ENCODE assay signal across 14 cellular contexts in genomic region chr16:14196011-14196410, GRCh38.
DNase-seq lines count a peak whose midpoint lies in the region; ATAC-seq, FAIRE-seq and TF ChIP-seq lines count a peak whose summit lies in the region.
"Had no signal": no experiment of that assay in that cellular context is flagged by ENCODE, and none has a peak within 500 bp of the region (broad histone marks: within the 10 kb centered on the region; RNA-seq: fewer than 3 reads in every experiment).

No MANE protein-coding gene starts in this region.

- H3K4me2 ChIP-seq in A549 (0 out of 3 replicates have a peak overlapping the region, but pooled peaks have one; percentile 2), hepatocyte (no peak overlapping the region)

- H3K9me3 ChIP-seq in A549, result no peaks in the 10 kb centered on the region
- no peaks in the 10 kb centered on the region for H3K9me3 ChIP-seq in adipocyte (ENCODE audit: control insufficient read depth, low read length)
- no peaks in the 10 kb centered on the region for H3K9me3 ChIP-seq in hepatocyte (ENCODE audit: low read depth)
- H3K9me3 ChIP-seq: prostate gland had no signal

- POLR2A ChIA-PET in A549 (lab: Yijun Ruan, JAX), result interaction anchor here (0.8 kb wide), 1 partner anchor 247 kb away, joined by 4 read pairs; no protein-coding TSS in a partner anchor

- H3K4me1 ChIP-seq in A549, result peaks cover 15% of the 10 kb centered on the region; the same call in 2 of the 3 replicates
- H3K4me1 ChIP-seq in adipocyte (ENCODE audit: control insufficient read depth, insufficient read depth, low read length), result no peaks in the 10 kb centered on the region
- H3K4me1 ChIP-seq in foreskin keratinocyte, result peaks cover 12% of the 10 kb centered on the region
- no peaks in the 10 kb centered on the region for H3K4me1 ChIP-seq in hepatocyte (ENCODE audit: insufficient read depth)
- H3K4me1 ChIP-seq: prostate gland had no signal

- H3K36me3 ChIP-seq in adipocyte (ENCODE audit: control insufficient read depth, insufficient read depth, low read length, severe bottlenecking) (no peaks in the 10 kb centered on the region), hepatocyte (replicated peaks; ENCODE audit: insufficient read depth, low read depth) (no peaks in the 10 kb centered on the region)
- H3K36me3 ChIP-seq: prostate gland had no signal

- TF ChIP-seq CTCF in A549 (IDR thresholded peaks at IDR 0.05), result no peak
- no peak for TF ChIP-seq CTCF in foreskin keratinocyte (conservative IDR thresholded peaks at IDR 0.05)
- no peak for TF ChIP-seq CTCF in hepatocyte (IDR thresholded peaks at IDR 0.05; ENCODE audit: poor library complexity)

- TF ChIP-seq POLR2A in A549 (IDR thresholded peaks at IDR 0.05; ENCODE audit: low read length), result no peak

- H3K79me2 ChIP-seq in hepatocyte, result peaks cover 37% of the 10 kb centered on the region

- ATAC-seq in A549 (no peak), GM21447 (IDR thresholded peaks at IDR 0.05; ENCODE audit: unreplicated experiment) (no peak), foreskin keratinocyte (no peak)

- H3K9me2 ChIP-seq in hepatocyte (replicated peaks; ENCODE audit: insufficient read depth), result no peaks in the 10 kb centered on the region

- H3K4me3 ChIP-seq in A549 (no peak overlapping the region), adipocyte (ENCODE audit: low read length) (no peak overlapping the region), hepatocyte (no peak overlapping the region)
- H3K4me3 ChIP-seq: prostate gland had no signal

- H3K27me3 ChIP-seq in adipocyte (replicated peaks; ENCODE audit: control insufficient read depth, insufficient read depth, low read length) (no peaks in the 10 kb centered on the region), foreskin keratinocyte (no peaks in the 10 kb centered on the region), hepatocyte (no peaks in the 10 kb centered on the region)

- H4K20me1 ChIP-seq in hepatocyte (ENCODE audit: insufficient read depth, poor library complexity, severe bottlenecking), result peaks cover 4% of the 10 kb centered on the region

- DNase-seq in A549 (ENCODE audit: low read depth in 1 of 2, low spot score in 1 of 2), result no peak
- DNase-seq in KBM-7, result peak; percentile 3
- peak; percentile 8 for DNase-seq in adipocyte (ENCODE audit: low read depth)
- peak; percentile 61 for DNase-seq in inferior parietal cortex (ENCODE audit: extremely low spot score)
- no peak for DNase-seq in foreskin keratinocyte
- no peak for DNase-seq in hepatocyte (ENCODE audit: low spot score)
- DNase-seq in germinal center (ENCODE audit: low spot score), result no peak
- DNase-seq: activated CD4-positive, alpha-beta T cell treated with anti-CD3 and anti-CD28 coated beads for 4 hours; DMS79 treated with DMSO at 0.1 percent for 48 hours; immature natural killer cell; NCI-H1930 had no signal

- H2AFZ ChIP-seq in hepatocyte, result no peak overlapping the region

- H3K27ac ChIP-seq in A549, result no peak overlapping the region
- no peak overlapping the region for H3K27ac ChIP-seq in foreskin keratinocyte
- no peak overlapping the region for H3K27ac ChIP-seq in hepatocyte
- H3K27ac ChIP-seq: prostate gland had no signal

- TF ChIP-seq EP300 in A549 (IDR thresholded peaks at IDR 0.05), result no peak

- in situ Hi-C loops in KBM-7 (cut with MboI; ENCODE audit: low pct_unique_long_range_greater_than_20kb, low sequenced_read_pairs), result no loop called here

- H3K9ac ChIP-seq in adipocyte (ENCODE audit: low read length), result no peak overlapping the region

- no peak for FAIRE-seq in A549 (lab: Jason Lieb, UNC)
- FAIRE-seq: GM12891 had no signal

- no peak for TF ChIP-seq RAD21 in A549 (conservative IDR thresholded peaks at IDR 0.05 in 1 of 2, IDR thresholded peaks at IDR 0.05 in 1 of 2)

- WGBS in A549 (ENCODE audit: missing lambda C conversion rate), result 90% methylated on average over 2 of the region's 2 CpGs
- 59% methylated on average over 2 of the region's 2 CpGs for WGBS in hepatocyte (ENCODE audit: low lambda C conversion rate, missing lambda C conversion rate)

- CTCF ChIA-PET in A549 (lab: Yijun Ruan, JAX), result interaction anchor here (1.2 kb wide), 2 partner anchors 10 to 12 kb away, joined by 3 to 5 read pairs; no protein-coding TSS in a partner anchor

TF ChIP-seq in A549, 52 proteins besides CTCF, POLR2A, EP300 and RAD21:
- TF ChIP-seq CBX8 (IDR thresholded peaks at IDR 0.05) (no peak), CHD2 (IDR thresholded peaks at IDR 0.05; ENCODE audit: low read length, partially characterized antibody) (no peak), REST (IDR thresholded peaks at IDR 0.05) (no peak), ZNF302 (CRISPR knock-in tag; IDR thresholded peaks at IDR 0.05) (no peak), MAFK (IDR thresholded peaks at IDR 0.05; ENCODE audit: partially characterized antibody) (no peak), ZC3H11A (IDR thresholded peaks at IDR 0.05) (no peak), HOXA7 (CRISPR knock-in tag; IDR thresholded peaks at IDR 0.05) (no peak), E2F6 (IDR thresholded peaks at IDR 0.05; ENCODE audit: borderline replicate concordance, low read depth) (no peak), MYC (IDR thresholded peaks at IDR 0.05; ENCODE audit: borderline replicate concordance, low read length) (no peak), FOXS1 (CRISPR knock-in tag; IDR thresholded peaks at IDR 0.05) (no peak), NPAS2 (CRISPR knock-in tag; IDR thresholded peaks at IDR 0.05; ENCODE audit: borderline replicate concordance) (no peak), HDAC2 (IDR thresholded peaks at IDR 0.05) (no peak), TP53 (CRISPR knock-in tag; IDR thresholded peaks at IDR 0.05) (no peak), JUN (IDR thresholded peaks at IDR 0.05) (no peak)

Comparison
In these comparisons a context has a peak if more than half of its experiments do, and no peak if none do; other contexts are left out.
1. DNase-seq: peak in KBM-7 (single experiment), adipocyte (single experiment) and inferior parietal cortex (single experiment); none in A549 (0 of 2), foreskin keratinocyte (0 of 2), hepatocyte (single experiment) and germinal center (single experiment).